28 cellular contexts compared by ENCODE assay signal in the genomic region with DNA sequence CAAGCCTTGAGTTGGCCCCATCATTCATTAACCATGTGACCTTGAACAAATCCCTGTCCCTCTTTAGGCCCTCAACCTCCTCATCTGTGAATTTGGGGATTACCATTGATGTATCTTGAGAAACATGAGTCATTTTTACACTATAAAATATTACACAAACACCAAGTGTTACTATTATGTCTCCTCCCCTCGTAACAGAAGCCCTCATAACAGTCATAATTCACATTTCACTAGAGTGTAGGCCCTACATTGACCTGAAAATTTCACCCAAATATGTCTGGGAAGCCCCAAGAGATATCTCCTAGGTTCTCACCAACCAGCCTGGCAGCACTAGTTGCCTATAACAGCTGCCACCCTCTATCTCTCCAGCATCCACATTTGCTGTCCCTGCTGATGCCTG. TPM values are rescaled to one million over a fixed set of nuclear protein-coding genes. Genes with fewer than 3 reads are reported as not detected.
"Had no signal": no experiment of that assay in that cellular context is flagged by ENCODE, and none has a peak within 500 bp of the region (broad histone marks: within the 10 kb centered on the region; RNA-seq: fewer than 3 reads in every experiment).

No MANE protein-coding gene starts in this region.

- H3K4me1 Mint-ChIP-seq: naive thymus-derived CD4-positive, alpha-beta T cell had no signal

- H3K27ac ChIP-seq: heart right ventricle, hepatocyte, left ventricle myocardium inferior, right atrium auricular region, right lobe of liver, suprapubic skin, thoracic aorta, tibial artery, upper lobe of right lung had no signal

- H3K27ac Mint-ChIP-seq: naive thymus-derived CD4-positive, alpha-beta T cell; natural killer cell treated with Interleukin-12 subunit alpha and Interleukin-12 subunit beta and Interleukin-15 and Interleukin-18, amount 100 ng/mL, for 72 hours had no signal

- H2AFZ ChIP-seq: hepatocyte had no signal

- H3K36me3 ChIP-seq: heart right ventricle, left ventricle myocardium inferior, right atrium auricular region, right lobe of liver, suprapubic skin, thoracic aorta, tibial artery, upper lobe of right lung had no signal

- H3K4me3 Mint-ChIP-seq: naive thymus-derived CD4-positive, alpha-beta T cell; natural killer cell treated with Interleukin-12 subunit alpha and Interleukin-12 subunit beta and Interleukin-15 and Interleukin-18, amount 100 ng/mL, for 72 hours; neural crest cell had no signal

- H3K4me1 ChIP-seq: suprapubic skin, upper lobe of right lung had no signal

- H3K4me3 ChIP-seq: heart right ventricle, hepatocyte, left ventricle myocardium inferior, lung, mucosa of descending colon, right atrium auricular region, right lobe of liver, suprapubic skin, thoracic aorta, tibial artery, upper lobe of right lung had no signal

- H3K4me2 ChIP-seq: hepatocyte had no signal

- H3K9me3 ChIP-seq: heart right ventricle, left ventricle myocardium inferior, mucosa of descending colon, right atrium auricular region, right lobe of liver, suprapubic skin, thoracic aorta, tibial artery, upper lobe of right lung had no signal

- ATAC-seq: heart right ventricle; mucosa of descending colon; naive thymus-derived CD4-positive, alpha-beta T cell; right lobe of liver; upper lobe of right lung had no signal

- H3K27me3 ChIP-seq: right atrium auricular region, right lobe of liver, upper lobe of right lung had no signal

- H3K36me3 Mint-ChIP-seq: natural killer cell treated with Interleukin-12 subunit alpha and Interleukin-12 subunit beta and Interleukin-15 and Interleukin-18, amount 100 ng/mL, for 72 hours had no signal

- H3K9me3 Mint-ChIP-seq: natural killer cell treated with Interleukin-12 subunit alpha and Interleukin-12 subunit beta and Interleukin-15 and Interleukin-18, amount 100 ng/mL, for 72 hours; neural crest cell had no signal

- DNase-seq: heart right ventricle; islet precursor cell; left ventricle myocardium inferior; midbrain; mucosa of descending colon; naive thymus-derived CD4-positive, alpha-beta T cell; nucleus accumbens; right lobe of liver; stimulated activated CD4-positive, alpha-beta T cell treated with anti-CD3 and anti-CD28 coated beads, Interleukin-12 subunit alpha, Interleukin-12 subunit beta, amount 100 ng/mL, for 4 hours; stimulated activated CD4-positive, alpha-beta T cell treated with anti-CD3 and anti-CD28 coated beads, Interleukin-15, amount 100 ng/mL, for 24 hours; stimulated activated CD4-positive, alpha-beta T cell treated with anti-CD3 and anti-CD28 coated beads, Interleukin-2, amount 100 ng/mL, for 24 hours; stimulated activated CD4-positive, alpha-beta T cell treated with anti-CD3 and anti-CD28 coated beads, Interleukin-4, amount 100 ng/mL, for 1 hour; stimulated activated naive CD4-positive, alpha-beta T cell treated with Interleukin-2 at 50 U/mL for 16 hours; tibial artery; trophoblast cell; upper lobe of right lung had no signal

RNA-seq across cellular contexts. Expression of a gene that starts 15.8 kb away (rescaled TPM):
- total RNA-seq: kidney epithelial cell; myocyte; naive thymus-derived CD4-positive, alpha-beta T cell; natural killer cell treated with Interleukin-12 subunit alpha and Interleukin-12 subunit beta and Interleukin-15 and Interleukin-18, amount 100 ng/mL, for 72 hours; osteoblast; progenitor cell of endocrine pancreas; renal cortical epithelial cell had no signal
- polyA plus RNA-seq: naive thymus-derived CD4-positive, alpha-beta T cell had no signal
